9 cellular contexts compared by ENCODE assay signal in genomic region chr2:66426250-66427064, GRCh38. TPM values are rescaled to one million over a fixed set of nuclear protein-coding genes. Genes with fewer than 3 reads are reported as not detected.
A peak's percentile ranks its signal among the peaks of the same experiment; 100 is the strongest.
DNase-seq lines count a peak whose midpoint lies in the region; ATAC-seq, FAIRE-seq and TF ChIP-seq lines count a peak whose summit lies in the region.
"Had no signal": no experiment of that assay in that cellular context is flagged by ENCODE, and none has a peak within 500 bp of the region (broad histone marks: within the 10 kb centered on the region; RNA-seq: fewer than 3 reads in every experiment).

No MANE protein-coding gene starts in this region.

- H3K4me3 ChIP-seq in MG63 (peak overlapping the region; percentile 35), colonic mucosa (peak overlapping the region; percentile 4), lower lobe of right lung (peak overlapping the region; percentile 43), testis (peak overlapping the region; percentile 29 to 51)

- H3K27me3 ChIP-seq in MG63 (no peaks in the 10 kb centered on the region; the same call in 1 of the 2 replicates), colonic mucosa (peaks cover 23% of the 10 kb centered on the region), lower lobe of right lung (ENCODE audit: low read depth) (peaks cover 42% of the 10 kb centered on the region), testis (no peaks in the 10 kb centered on the region)

- TF ChIP-seq POLR2A in testis (IDR thresholded peaks at IDR 0.05) (no peak), GM12891 (IDR thresholded peaks at IDR 0.05; ENCODE audit: low read depth, low read length) (no peak)

- ATAC-seq in lower lobe of right lung = peak; percentile 34 to 47

- intact Hi-C loops in colonic mucosa (cut with DNase I) = loop anchor here (10.0 kb wide), 1 partner anchor 1418 kb away; no protein-coding TSS in a partner anchor
- intact Hi-C loops in lower lobe of right lung (cut with DNase I) = no loop called here
- intact Hi-C loops in testis (cut with DNase I; ENCODE audit: low total_unique reads) = no loop called here

- DNase-seq in MG63 = no peak
- no peak for DNase-seq in colonic mucosa
- DNase-seq in lower lobe of right lung = peak; percentile 40
- no peak for DNase-seq in testis
- no peak for DNase-seq in NAMALWA (ENCODE audit: low spot score)
- no peak for DNase-seq in GM12891 (ENCODE audit: insufficient read length, low spot score)
- no peak for DNase-seq in kidney glomerular epithelial cell (lab: John Stamatoyannopoulos, UW)
- DNase-seq: NCI-H226 had no signal

- H3K27ac ChIP-seq in colonic mucosa (no peak overlapping the region), lower lobe of right lung (no peak overlapping the region), testis (no peak overlapping the region)
- H3K27ac ChIP-seq: HL-60 had no signal

- no peak for FAIRE-seq in GM12891 (lab: Jason Lieb, UNC)

- H3K9me3 ChIP-seq in MG63 (no peaks in the 10 kb centered on the region), colonic mucosa (no peaks in the 10 kb centered on the region), lower lobe of right lung (no peaks in the 10 kb centered on the region), testis (no peaks in the 10 kb centered on the region)

- H3K4me1 ChIP-seq in colonic mucosa = no peaks in the 10 kb centered on the region
- H3K4me1 ChIP-seq in lower lobe of right lung = peaks cover 4% of the 10 kb centered on the region
- H3K4me1 ChIP-seq in testis = peaks cover 4% of the 10 kb centered on the region

- 18% methylated on average over 14 to 50 of the region's 57 CpGs for WGBS in testis, 2 donors

- H3K36me3 ChIP-seq in MG63 = no peaks in the 10 kb centered on the region
- no peaks in the 10 kb centered on the region for H3K36me3 ChIP-seq in colonic mucosa
- H3K36me3 ChIP-seq in lower lobe of right lung = no peaks in the 10 kb centered on the region
- no peaks in the 10 kb centered on the region for H3K36me3 ChIP-seq in testis (ENCODE audit: low read depth, missing control alignments)

- TF ChIP-seq CTCF in colonic mucosa (IDR thresholded peaks at IDR 0.05) (no peak), lower lobe of right lung (IDR thresholded peaks at IDR 0.05) (no peak), testis (IDR thresholded peaks at IDR 0.05) (no peak)

- no peak overlapping the region for H3K9ac ChIP-seq in colonic mucosa (ENCODE audit: low read depth in 2 of 2, low read length in 2 of 2)

TF ChIP-seq in GM12891, 5 proteins besides CTCF, POLR2A, EP300 and RAD21:
- no peak for TF ChIP-seq PAX5 (IDR thresholded peaks at IDR 0.05; ENCODE audit: insufficient read depth, low read length, severe bottlenecking)
- TF ChIP-seq TAF1 (IDR thresholded peaks at IDR 0.05; ENCODE audit: low read depth, low read length) = no peak
- no peak for TF ChIP-seq POU2F2 (IDR thresholded peaks at IDR 0.05; ENCODE audit: low read depth, low read length)
TF ChIP-seq in GM12891: peak in this region for 0.

RNA-seq across cellular contexts. Expression of gene MEIS1, which starts 8.5 kb away (rescaled TPM):
- total RNA-seq in MG63 (2014; rRNA removed; shearing (Covaris generic); ENCODE audit: low replicate concordance) = 3.6 and 7.4 TPM in 2 replicates
- 10 to 100 TPM in 1 of 2 donors, 1 to 10 TPM in 1; 8.9 to 23.1 TPM for total RNA-seq in colonic mucosa
- 54.7 TPM for total RNA-seq in lower lobe of right lung
- 10 to 100 TPM; 10.8 to 13.8 TPM for total RNA-seq in testis
- 13.5 TPM for polyA plus RNA-seq in testis (ENCODE audit: insufficient read depth, low read depth, low replicate concordance)
- not detected for polyA plus RNA-seq in GM12891 (2012; ENCODE audit: low read depth, missing spikeins)
